ENCODE assay signal across 11 cellular contexts in genomic region chr1:19203440-19203839, GRCh38. TPM values are rescaled to one million over a fixed set of nuclear protein-coding genes. Genes with fewer than 3 reads are reported as not detected.
DNase-seq lines count a peak whose midpoint lies in the region; ATAC-seq, FAIRE-seq and TF ChIP-seq lines count a peak whose summit lies in the region.
"Had no signal": no experiment of that assay in that cellular context is flagged by ENCODE, and none has a peak within 500 bp of the region (broad histone marks: within the 10 kb centered on the region; RNA-seq: fewer than 3 reads in every experiment).

No MANE protein-coding gene starts in this region.

- no peaks in the 10 kb centered on the region for H3K9me3 ChIP-seq in skeletal muscle satellite cell (replicated peaks; ENCODE audit: low read length)

- peaks cover 35% of the 10 kb centered on the region for H3K4me1 ChIP-seq in skeletal muscle satellite cell (ENCODE audit: control insufficient read depth, insufficient read depth, low read length)

- H3K4me2 ChIP-seq in skeletal muscle satellite cell (ENCODE audit: low read length) = peak overlapping the region; percentile 11

- H3K27me3 ChIP-seq in skeletal muscle satellite cell (ENCODE audit: control insufficient read depth, insufficient read depth, low read length) = no peaks in the 10 kb centered on the region

- peak; percentile 46; the same call in 2 of the 3 replicates for ATAC-seq in SK-N-SH treated with all-trans-retinoic acid at 6 μM for 48 hours
- ATAC-seq in GM18519 (IDR thresholded peaks at IDR 0.05; ENCODE audit: low FRiP score, unreplicated experiment) = no peak
- ATAC-seq in HG03378 (IDR thresholded peaks at IDR 0.05; ENCODE audit: unreplicated experiment) = no peak
- no peak for ATAC-seq in HG03354 (IDR thresholded peaks at IDR 0.05; ENCODE audit: poor library complexity, severe bottlenecking, unreplicated experiment)
- ATAC-seq: activated CD8-positive, alpha-beta T cell treated with anti-CD3 and anti-CD28 coated beads, Interleukin-2, amount 10 ng/mL, durations not matched to agents 7 days and 5 days had no signal

- no peak overlapping the region for H3K9ac ChIP-seq in skeletal muscle satellite cell (ENCODE audit: low read depth, low read length)

- TF ChIP-seq POLR2A in H54 (IDR thresholded peaks at IDR 0.05; ENCODE audit: low read depth, low read length) = no peak

- peaks cover 28% of the 10 kb centered on the region for H3K36me3 ChIP-seq in skeletal muscle satellite cell (ENCODE audit: insufficient read depth, low read length)

- FAIRE-seq in H54 (lab: Jason Lieb, UNC) = peak; percentile 88

- no peak for TF ChIP-seq CTCF in fibroblast of the aortic adventitia (IDR thresholded peaks at IDR 0.05; ENCODE audit: insufficient read depth, low read length)

- DNase-seq in H54 (ENCODE audit: insufficient read length, low spot score) (peak; percentile 30), fibroblast of the aortic adventitia (ENCODE audit: low read depth) (peak; percentile 94)
- DNase-seq in stimulated activated CD8-positive, alpha-beta memory T cell treated with anti-CD3 and anti-CD28 coated beads, Interleukin-4, amount 100 ng/mL, for 48 hours = no peak
- DNase-seq: activated CD8-positive, alpha-beta T cell treated with anti-CD3 and anti-CD28 coated beads, Interleukin-2, amount 10 ng/mL, durations not matched to agents 7 days and 5 days; NCI-H1092; SHP77 had no signal

- H3K4me3 ChIP-seq in fibroblast of the aortic adventitia (ENCODE audit: low read depth, low read length) (no peak overlapping the region), skeletal muscle satellite cell (ENCODE audit: low read length) (no peak overlapping the region)

TF ChIP-seq in SK-N-SH treated with all-trans-retinoic acid at 6 μM for 48 hours, 23 proteins besides CTCF, POLR2A, EP300 and RAD21:
- TF ChIP-seq OSR1 (CRISPR knock-in tag; IDR thresholded peaks at IDR 0.05) = no peak
- TF ChIP-seq ESRRG (CRISPR knock-in tag; IDR thresholded peaks at IDR 0.05) = no peak
- TF ChIP-seq ZFP30 (CRISPR knock-in tag; IDR thresholded peaks at IDR 0.05) = no peak
- no peak for TF ChIP-seq CSDC2 (CRISPR knock-in tag; IDR thresholded peaks at IDR 0.05)
- no peak for TF ChIP-seq CSRNP3 (CRISPR knock-in tag; IDR thresholded peaks at IDR 0.05)
- TF ChIP-seq ZFP3 (CRISPR knock-in tag; IDR thresholded peaks at IDR 0.05) = no peak
- no peak for TF ChIP-seq ZNF565 (CRISPR knock-in tag; conservative IDR thresholded peaks at IDR 0.05; ENCODE audit: low read depth)
- no peak for TF ChIP-seq TCF4 (CRISPR knock-in tag; IDR thresholded peaks at IDR 0.05; ENCODE audit: borderline replicate concordance)
- no peak for TF ChIP-seq ISL1 (CRISPR knock-in tag; IDR thresholded peaks at IDR 0.05)
- TF ChIP-seq PATZ1 (CRISPR knock-in tag; IDR thresholded peaks at IDR 0.05; ENCODE audit: borderline replicate concordance) = no peak

RNA-seq across cellular contexts. Expression of gene UBR4, which starts 6.6 kb away (rescaled TPM):
- 136 and 142 TPM in 2 replicates for total RNA-seq in fibroblast of the aortic adventitia (ENCODE audit: low replicate concordance)
- 74.8 and 78.4 TPM in 2 replicates for total RNA-seq in skeletal muscle satellite cell (2012; rRNA removed)

RNA-seq across cellular contexts. Expression of gene EMC1, which starts 47.9 kb away (rescaled TPM):
- 46.2 and 48.0 TPM in 2 replicates for total RNA-seq in fibroblast of the aortic adventitia (ENCODE audit: low replicate concordance)
- total RNA-seq in skeletal muscle satellite cell (2012; rRNA removed) = 59.2 and 66.4 TPM in 2 replicates

RNA-seq across cellular contexts. Expression of gene MRTO4, which starts 48.2 kb away (rescaled TPM):
- 9.0 and 22.7 TPM in 2 replicates for total RNA-seq in fibroblast of the aortic adventitia (ENCODE audit: low replicate concordance)
- 41.1 and 45.1 TPM in 2 replicates for total RNA-seq in skeletal muscle satellite cell (2012; rRNA removed)
